8 cellular contexts compared by ENCODE assay signal in genomic region chr6:156948807-156949206, GRCh38.
DNase-seq lines count a peak whose midpoint lies in the region; ATAC-seq and TF ChIP-seq lines count a peak whose summit lies in the region.
"Had no signal": no experiment of that assay in that cellular context is flagged by ENCODE, and none has a peak within 500 bp of the region (broad histone marks: within the 10 kb centered on the region; RNA-seq: fewer than 3 reads in every experiment).

No MANE protein-coding gene starts in this region.

- no peaks in the 10 kb centered on the region for H3K36me3 ChIP-seq in PC-9 (ENCODE audit: low read depth)
- no peaks in the 10 kb centered on the region for H3K36me3 ChIP-seq in fibroblast of lung (ENCODE audit: control insufficient read depth, insufficient read depth, low read length)
- no peaks in the 10 kb centered on the region for H3K36me3 ChIP-seq in skeletal muscle satellite cell (ENCODE audit: insufficient read depth, low read length)

- no peak for TF ChIP-seq CTCF in PC-9 (conservative IDR thresholded peaks at IDR 0.05)
- TF ChIP-seq CTCF in fibroblast of lung (conservative IDR thresholded peaks at IDR 0.05 in 1 of 2, IDR thresholded peaks at IDR 0.05 in 1 of 2; ENCODE audit: low read depth in 1 of 2, low read length in 2 of 2): no peak

- CTCF ChIA-PET in PC-9 (lab: Charles Lee): no interaction called here

- H3F3A ChIP-seq in PC-9 (ENCODE audit: insufficient read depth, low read depth): peaks cover 22% of the 10 kb centered on the region

- intact Hi-C loops in PC-9 (cut with micrococcal nuclease; ENCODE audit: unreplicated experiment): loop anchor here (1.0 to 10.0 kb wide), 4 partner anchors 33 to 384 kb away; no protein-coding TSS in a partner anchor

- H3K4me3 ChIP-seq in PC-9: peak overlapping the region; percentile 7; the same call in 1 of the 2 replicates
- H3K4me3 ChIP-seq in fibroblast of lung (replicated peaks in 1 of 4; ENCODE audit: control extremely low read depth in 1 of 4, insufficient read depth in 1 of 4, low read depth in 3 of 4, low read length in 4 of 4): no peak overlapping the region
- peak overlapping the region; percentile 5 for H3K4me3 ChIP-seq in skeletal muscle satellite cell (ENCODE audit: low read length)

- peak overlapping the region; percentile 64 for H3K4me2 ChIP-seq in PC-9
- peak overlapping the region; percentile 42 for H3K4me2 ChIP-seq in fibroblast of lung (ENCODE audit: extremely low read depth, insufficient read depth, low read length)
- H3K4me2 ChIP-seq in skeletal muscle satellite cell (ENCODE audit: low read length): peak overlapping the region; percentile 29

- H3K27ac ChIP-seq in PC-9: peak overlapping the region; percentile 63
- peak overlapping the region; percentile 48 for H3K27ac ChIP-seq in fibroblast of lung (ENCODE audit: insufficient read depth, low read length)
- no peak overlapping the region for H3K27ac ChIP-seq in caudate nucleus (ENCODE audit: low read depth, low read length)

- DNase-seq in HCEC 1CT: peak; percentile 69
- peak in 1 of 2 experiments; percentile 87 for DNase-seq in PC-9
- DNase-seq in fibroblast of lung (ENCODE audit: low read depth in 2 of 2): peak; percentile 76 to 97
- DNase-seq in left lobe of liver (ENCODE audit: low spot score): no peak
- no peak for DNase-seq in activated CD4-positive, alpha-beta T cell treated with anti-CD3 and anti-CD28 coated beads, Interleukin-2, amount 50 U/mL, for 48 hours
- DNase-seq in caudate nucleus (lab: John Stamatoyannopoulos, UW): no peak
- DNase-seq: activated gamma-delta T cell treated with Interleukin-2 at 50 U/mL for 16 hours had no signal

- H3K27me3 ChIP-seq in PC-9 (ENCODE audit: insufficient read depth, low read depth) (no peaks in the 10 kb centered on the region), fibroblast of lung (ENCODE audit: control insufficient read depth, insufficient read depth, low read length) (no peaks in the 10 kb centered on the region), skeletal muscle satellite cell (ENCODE audit: control insufficient read depth, insufficient read depth, low read length) (no peaks in the 10 kb centered on the region)

- H2AFZ ChIP-seq in PC-9 (no peak overlapping the region), fibroblast of lung (ENCODE audit: low read length) (no peak overlapping the region)

- BruUV-seq in PC-9 (replicated peaks; lab: Mats Ljungman, UMichigan): no TSS peak

- POLR2A ChIA-PET in PC-9 (lab: Charles Lee; ENCODE audit: unreplicated experiment): no interaction called here

- H3K79me2 ChIP-seq in PC-9 (ENCODE audit: low read depth): peaks cover 65% of the 10 kb centered on the region
- peaks cover 17% of the 10 kb centered on the region for H3K79me2 ChIP-seq in fibroblast of lung (ENCODE audit: control insufficient read depth, insufficient read depth, low read length)

- H3K4me1 ChIP-seq in PC-9 (replicated peaks; ENCODE audit: insufficient read depth) (peaks cover 50% of the 10 kb centered on the region), fibroblast of lung (ENCODE audit: control insufficient read depth, extremely low read depth, insufficient read depth, low read length) (peaks cover 11% of the 10 kb centered on the region), skeletal muscle satellite cell (ENCODE audit: control insufficient read depth, insufficient read depth, low read length) (peaks cover 42% of the 10 kb centered on the region)

- H3K9ac ChIP-seq in fibroblast of lung (ENCODE audit: insufficient read depth, low read length) (no peak overlapping the region), skeletal muscle satellite cell (ENCODE audit: low read depth, low read length) (no peak overlapping the region)

- H4K20me1 ChIP-seq in PC-9 (ENCODE audit: insufficient read depth) (peaks cover under 1% of the 10 kb centered on the region; the same call in 1 of the 2 replicates), fibroblast of lung (ENCODE audit: control insufficient read depth, extremely low read depth, insufficient read depth, low read length) (no peaks in the 10 kb centered on the region)

- ATAC-seq in left lobe of liver: no peak

- no peaks in the 10 kb centered on the region; the same call in 1 of the 2 replicates for H3K9me3 ChIP-seq in PC-9 (ENCODE audit: insufficient read depth, low read depth)
- H3K9me3 ChIP-seq in fibroblast of lung (ENCODE audit: control insufficient read depth, insufficient read depth, low read depth, low read length): no peaks in the 10 kb centered on the region
- H3K9me3 ChIP-seq in skeletal muscle satellite cell (replicated peaks; ENCODE audit: low read length): no peaks in the 10 kb centered on the region

- H3K9me2 ChIP-seq in PC-9 (ENCODE audit: insufficient read depth): no peaks in the 10 kb centered on the region

Comparison
In these comparisons a context has a peak if more than half of its experiments do, and no peak if none do; other contexts are left out.
1. DNase-seq: peak in HCEC 1CT (single experiment) and fibroblast of lung (2 of 2); none in left lobe of liver (single experiment), activated CD4-positive, alpha-beta T cell treated with anti-CD3 and anti-CD28 coated beads, Interleukin-2, amount 50 U/mL, for 48 hours (0 of 2) and caudate nucleus (0 of 61).
2. H3K4me3 ChIP-seq: peak in PC-9 (single experiment) and skeletal muscle satellite cell (single experiment); none in fibroblast of lung (0 of 4).
3. Peak in every context shown above with its lines, with median percentiles within 50 percentile points of each other: H3K4me2 ChIP-seq.